In the genomic region with DNA sequence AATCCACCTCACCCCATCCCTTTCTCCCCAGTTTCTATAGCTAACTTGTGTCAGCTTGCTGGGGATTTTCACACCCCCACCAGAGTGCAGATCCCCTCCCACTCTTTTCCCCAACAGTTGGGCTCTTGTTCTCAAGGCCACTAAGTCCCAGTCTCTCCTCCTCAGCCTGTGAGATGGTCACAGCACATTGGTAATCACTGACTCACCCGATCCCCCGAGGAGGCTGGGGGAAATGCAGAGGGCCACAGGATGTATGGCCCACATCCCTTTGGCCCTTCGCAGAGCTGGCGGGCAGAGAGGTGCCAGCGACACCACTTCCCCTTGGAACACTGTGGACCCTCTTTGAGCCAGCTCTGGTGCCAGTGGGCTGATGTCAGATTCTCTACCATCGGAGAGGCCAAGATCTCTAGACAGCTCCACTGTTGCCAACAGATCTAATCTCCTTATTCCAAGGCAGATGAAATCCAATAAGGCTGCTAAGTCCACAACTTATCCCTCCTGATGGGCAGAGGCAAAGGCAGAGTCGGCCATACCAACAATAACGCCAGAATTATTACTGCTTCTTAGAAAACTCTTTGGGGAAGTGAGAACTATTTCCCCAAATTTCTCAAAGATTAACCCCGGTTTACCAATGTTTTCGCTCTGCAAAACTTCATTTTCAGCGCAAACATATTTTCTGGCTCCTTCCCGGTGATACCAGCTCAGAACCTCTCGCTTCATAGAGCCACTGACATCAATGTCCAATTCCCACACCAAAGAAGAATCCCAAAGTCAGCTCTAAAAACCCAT, we compare ENCODE assay signal across 8 cellular contexts. TPM values are rescaled to one million over a fixed set of nuclear protein-coding genes. Genes with fewer than 3 reads are reported as not detected.
DNase-seq lines count a peak whose midpoint lies in the region; ATAC-seq and TF ChIP-seq lines count a peak whose summit lies in the region.

No MANE protein-coding gene starts in this region.

- ATAC-seq in HG02885 (IDR thresholded peaks at IDR 0.05; ENCODE audit: poor library complexity, unreplicated experiment): no peak

- intact Hi-C loops in adrenal gland (cut with DNase I): loop anchor here in 1 of 2 donors (2.0 kb wide), 1 partner anchor 61 kb away; no protein-coding TSS in a partner anchor

- 44 to 58% (median 54%) methylated on average over 9 to 13 of the region's 13 CpGs for WGBS in adrenal gland, 4 donors

- H3K4me3 ChIP-seq in MG63 (peak overlapping the region; percentile 76), adrenal gland (peak overlapping the region in 2 of 4 donors; percentile 48 to 83), iPS-11a (ENCODE audit: low read depth, low read length) (peak overlapping the region; percentile 72), skeletal muscle cell (ENCODE audit: low read depth, low read length) (peak overlapping the region; percentile 91)

- peaks cover 0 to 40% of the 10 kb centered on the region in 2 donors for H3K4me1 ChIP-seq in adrenal gland (replicated peaks in 1 of 2)

- no peaks in the 10 kb centered on the region for H3K36me3 ChIP-seq in MG63
- no peaks in the 10 kb centered on the region for H3K36me3 ChIP-seq in adrenal gland (replicated peaks in 1 of 2)

- peak; percentile 16 for DNase-seq in GDM1 (lab: John Stamatoyannopoulos, UW)
- DNase-seq in MG63: peak; percentile 78
- DNase-seq in adrenal gland: peak; percentile 24 to 62 (median 39)
- peak; percentile 55 for DNase-seq in skeletal muscle cell (ENCODE audit: low read depth)
- DNase-seq in NCI-H345 (lab: John Stamatoyannopoulos, UW): no peak
- no peak for DNase-seq in iPS-NIHi11 (ENCODE audit: low spot score)

- peak in 1 of 2 donors; percentile 10 for TF ChIP-seq POLR2A in adrenal gland (IDR thresholded peaks at IDR 0.05)

- no peak for TF ChIP-seq CTCF in adrenal gland (IDR thresholded peaks at IDR 0.05)

- H3K9me3 ChIP-seq in MG63 (no peaks in the 10 kb centered on the region), adrenal gland (replicated peaks in 1 of 3) (no peaks in the 10 kb centered on the region)

- H3K27me3 ChIP-seq in MG63 (peaks cover 7% of the 10 kb centered on the region; the same call in 1 of the 2 replicates), adrenal gland (no peaks in the 10 kb centered on the region)

- H3K27ac ChIP-seq in adrenal gland: peak overlapping the region in 3 of 5 donors; percentile 82 to 88 (median 88)

RNA-seq across cellular contexts. Expression of a gene that starts 1.5 kb away (rescaled TPM):
- total RNA-seq in MG63 (2014; rRNA removed; shearing (Covaris generic); ENCODE audit: low replicate concordance): 8.8 and 12.8 TPM in 2 replicates
- total RNA-seq in adrenal gland: 10 to 100 TPM; 11.3 to 24.1 (median 19.2) TPM
- polyA plus RNA-seq in adrenal gland: 10 to 100 TPM in 1 of 3 donors, 1 to 10 TPM in 2; 4.7 to 11.5 (median 7.0) TPM

RNA-seq across cellular contexts. Expression of a gene that starts 35.7 kb away (rescaled TPM):
- total RNA-seq in MG63 (2014; rRNA removed; shearing (Covaris generic); ENCODE audit: low replicate concordance): 260 and 282 TPM in 2 replicates
- 100 to 1,000 TPM; 593 to 874 (median 765) TPM for total RNA-seq in adrenal gland
- 100 to 1,000 TPM; 134 to 769 (median 249) TPM for polyA plus RNA-seq in adrenal gland

Comparison
In these comparisons a context has a peak if more than half of its experiments do, and no peak if none do; other contexts are left out.
1. DNase-seq: peak in GDM1 (single experiment), MG63 (single experiment), adrenal gland (7 of 7) and skeletal muscle cell (single experiment); none in NCI-H345 (single experiment) and iPS-NIHi11 (single experiment).